Comparison of ENCODE assay signal across 26 cellular contexts in the genomic region with DNA sequence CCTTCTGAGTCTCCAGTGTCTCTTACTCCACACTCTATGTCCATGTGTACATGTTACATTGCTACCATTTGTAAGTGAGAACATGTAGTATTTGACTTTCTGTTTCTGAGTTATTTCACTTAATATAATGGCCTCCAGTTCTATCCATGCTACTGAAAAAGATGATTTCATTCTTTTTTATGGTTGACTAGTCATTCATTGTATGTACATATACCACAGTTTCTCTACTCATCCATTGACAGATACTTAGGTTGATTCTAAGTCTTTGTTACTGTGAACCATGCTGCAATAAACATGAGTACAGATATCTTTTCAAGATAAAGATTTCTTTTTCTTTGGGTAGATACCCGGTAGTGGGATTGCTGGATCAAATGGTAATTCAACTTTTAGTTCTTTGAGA.
"Had no signal": no experiment of that assay in that cellular context is flagged by ENCODE, and none has a peak within 500 bp of the region (broad histone marks: within the 10 kb centered on the region; RNA-seq: fewer than 3 reads in every experiment).

No MANE protein-coding gene starts in this region.

- H3K9me3 ChIP-seq: ascending aorta, colonic mucosa, left ventricle myocardium inferior, right lobe of liver, suprapubic skin, tibial artery, upper lobe of right lung had no signal

- ATAC-seq: natural killer cell treated with Interleukin-12 subunit alpha and Interleukin-12 subunit beta and Interleukin-15 and Interleukin-18, amount 100 ng/mL, for 72 hours; right lobe of liver; upper lobe of right lung had no signal

- H3K27ac ChIP-seq: ascending aorta, cardiac muscle cell, dorsolateral prefrontal cortex, left ventricle myocardium inferior, right lobe of liver, suprapubic skin, tibial artery, upper lobe of right lung, VCaP had no signal

- DNase-seq: activated CD4-positive, alpha-beta T cell treated with anti-CD3 and anti-CD28 coated beads, Interleukin-2, amount 50 U/mL, for 4 hours; activated gamma-delta T cell; activated T-cell treated with anti-CD3 and anti-CD28 coated beads for 4 hours; cerebellar nuclear complex; colonic mucosa; dorsolateral prefrontal cortex; effector memory CD4-positive, alpha-beta T cell; islet precursor cell; left ventricle myocardium inferior; mesendoderm; right lobe of liver; stimulated activated CD4-positive, alpha-beta T cell treated with anti-CD3 and anti-CD28 coated beads, Interleukin-4, amount 100 ng/mL, for 1 hour; T-helper 9 cell; tibial artery; upper lobe of right lung had no signal

- H3K27ac Mint-ChIP-seq: activated T-helper 1 cell treated with anti-CD3 and anti-CD28 coated beads, Interleukin-12 subunit alpha, Interleukin-12 subunit beta, Interleukin-2, Interleukin-4 antibody, amounts not matched to agents 30 ng/mL and 10 ng/mL and 1 ng/mL, durations not matched to agents 14 hours and 24 hours and 36 hours; brain; natural killer cell treated with Interleukin-12 subunit alpha and Interleukin-12 subunit beta and Interleukin-15 and Interleukin-18, amount 100 ng/mL, for 72 hours; progenitor cell of endocrine pancreas; T-helper 1 cell treated with Interleukin-12 subunit alpha and Interleukin-12 subunit beta and Interleukin-4 antibody, amounts not matched to agents 30 μg/mL and 1 μg/mL, for 36 hours had no signal

- H3K4me1 ChIP-seq: ascending aorta, right lobe of liver had no signal

- H3K36me3 Mint-ChIP-seq: brain had no signal

- H3K36me3 ChIP-seq: ascending aorta, cardiac muscle cell, colonic mucosa, left ventricle myocardium inferior, right lobe of liver, suprapubic skin, tibial artery, upper lobe of right lung had no signal

- H3K27me3 ChIP-seq: ascending aorta, cardiac muscle cell, colonic mucosa, dorsolateral prefrontal cortex, right lobe of liver, suprapubic skin, tibial artery, upper lobe of right lung had no signal

- H3K4me3 ChIP-seq: ascending aorta, cardiac muscle cell, colonic mucosa, dorsolateral prefrontal cortex, left ventricle myocardium inferior, lung, right lobe of liver, suprapubic skin, tibial artery, upper lobe of right lung had no signal

- H3K27me3 Mint-ChIP-seq: activated naive CD8-positive, alpha-beta T cell; natural killer cell treated with Interleukin-12 subunit alpha and Interleukin-12 subunit beta and Interleukin-15 and Interleukin-18, amount 100 ng/mL, for 72 hours; progenitor cell of endocrine pancreas had no signal

- H3K4me3 Mint-ChIP-seq: activated naive CD8-positive, alpha-beta T cell; activated T-helper 1 cell treated with anti-CD3 and anti-CD28 coated beads, Interleukin-12 subunit alpha, Interleukin-12 subunit beta, Interleukin-2, Interleukin-4 antibody, amounts not matched to agents 30 ng/mL and 10 ng/mL and 1 ng/mL, durations not matched to agents 14 hours and 24 hours and 36 hours; brain; natural killer cell treated with Interleukin-12 subunit alpha and Interleukin-12 subunit beta and Interleukin-15 and Interleukin-18, amount 100 ng/mL, for 72 hours; T-helper 1 cell treated with Interleukin-12 subunit alpha and Interleukin-12 subunit beta and Interleukin-4 antibody, amounts not matched to agents 30 μg/mL and 1 μg/mL, for 36 hours had no signal
